ENCODE assay signal across 34 cellular contexts in the genomic region with DNA sequence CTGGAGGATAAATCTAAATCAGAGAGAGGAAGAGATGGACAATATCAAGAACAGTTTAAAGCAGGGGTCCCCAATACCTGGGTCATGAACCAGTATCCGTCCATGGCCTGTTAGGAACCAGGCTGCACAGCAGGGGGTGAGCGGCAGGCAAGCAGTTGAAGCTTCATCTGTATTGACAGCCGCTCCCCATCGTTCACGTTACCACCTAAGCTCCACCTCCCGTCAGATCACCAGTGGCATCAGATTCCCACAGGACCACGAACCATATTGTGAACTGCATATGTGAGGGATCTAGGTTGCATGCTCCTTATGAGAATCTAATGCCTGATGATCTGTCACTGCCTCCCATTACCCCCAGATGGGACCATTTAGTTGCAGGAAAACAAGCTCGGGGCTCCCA.
"Had no signal": no experiment of that assay in that cellular context is flagged by ENCODE, and none has a peak within 500 bp of the region (broad histone marks: within the 10 kb centered on the region; RNA-seq: fewer than 3 reads in every experiment).

No MANE protein-coding gene starts in this region.

- H3K9me3 Mint-ChIP-seq: activated CD4-positive, alpha-beta T cell treated with anti-CD3 and anti-CD28 coated beads, Interleukin-2, amount 10 ng/mL, durations not matched to agents 7 days and 5 days; central memory CD8-positive, alpha-beta T cell; dendritic cell treated with granulocyte-macrophage colony-stimulating factor and Interleukin-4, amounts not matched to agents 40 ng/mL and 50 ng/mL, for 4 days; T-helper 2 cell treated with Interferon-gamma antibody and Interleukin-4, amounts not matched to agents 5 μg/mL and 100 μg/mL, for 36 hours had no signal

- H3K4me3 ChIP-seq: coronary artery, dorsolateral prefrontal cortex, esophagus muscularis mucosa, gastrocnemius medialis, heart left ventricle had no signal

- H3K4me1 ChIP-seq: esophagus muscularis mucosa, foreskin keratinocyte, gastrocnemius medialis, heart left ventricle had no signal

- FAIRE-seq: astrocyte, bronchial epithelial cell had no signal

- DNase-seq: activated CD4-positive, alpha-beta T cell treated with anti-CD3 and anti-CD28 coated beads for 36 hours; activated CD4-positive, alpha-beta T cell treated with anti-CD3 and anti-CD28 coated beads, Interleukin-2, amount 10 ng/mL, durations not matched to agents 7 days and 5 days; activated CD4-positive, alpha-beta T cell treated with anti-CD3 and anti-CD28 coated beads, Interleukin-2, amount 50 U/mL, for 48 hours; activated CD4-positive, CD25-positive, alpha-beta regulatory T cell; activated CD4-positive, CD25-positive, alpha-beta regulatory T cell treated with anti-CD3 and anti-CD28 coated beads, Interleukin-2, amount 50 U/mL, for 72 hours; activated CD8-positive, alpha-beta memory T cell treated with anti-CD3 and anti-CD28 coated beads, Interleukin-2, amount 10 ng/mL, durations not matched to agents 7 days and 5 days; activated CD8-positive, alpha-beta memory T cell treated with anti-CD3 and anti-CD28 coated beads, Interleukin-2, amount 50 U/mL, for 4 hours; activated CD8-positive, alpha-beta T cell treated with anti-CD3 and anti-CD28 coated beads, Interleukin-2, amount 10 ng/mL, durations not matched to agents 7 days and 5 days; activated effector memory CD4-positive, alpha-beta T cell treated with Interleukin-2 at 50 U/mL for 16 hours; activated gamma-delta T cell treated with Interleukin-2 at 50 U/mL for 16 hours; activated naive CD4-positive, alpha-beta T cell treated with anti-CD3 and anti-CD28 coated beads, Interleukin-2, amount 50 U/mL, for 16 hours; activated naive CD4-positive, alpha-beta T cell treated with Interleukin-2 at 50 U/mL for 16 hours; activated T-cell treated with anti-CD3 and anti-CD28 coated beads, Interleukin-2, amount 50 U/mL, for 1 hour; amniotic stem cell; anterior cingulate cortex; brain microvascular endothelial cell; dorsolateral prefrontal cortex; effector memory CD4-positive, alpha-beta T cell; erythroblast; foreskin keratinocyte; gastrocnemius medialis; glutamatergic neuron; heart left ventricle; T-helper 17 cell; T1000; WERI-Rb-1 had no signal

- H3K36me3 ChIP-seq: brain microvascular endothelial cell, esophagus muscularis mucosa, gastrocnemius medialis, heart left ventricle had no signal

- H3K4me3 Mint-ChIP-seq: activated CD4-positive, alpha-beta T cell treated with anti-CD3 and anti-CD28 coated beads for 36 hours; activated CD4-positive, alpha-beta T cell treated with anti-CD3 and anti-CD28 coated beads, Interleukin-2, amount 10 ng/mL, durations not matched to agents 7 days and 5 days; activated CD8-positive, alpha-beta memory T cell treated with anti-CD3 and anti-CD28 coated beads, Interleukin-2, amount 10 ng/mL, durations not matched to agents 7 days and 5 days; activated CD8-positive, alpha-beta T cell treated with anti-CD3 and anti-CD28 coated beads, Interleukin-2, amount 10 ng/mL, durations not matched to agents 7 days and 5 days; activated naive CD8-positive, alpha-beta T cell; central memory CD8-positive, alpha-beta T cell; dendritic cell treated with granulocyte-macrophage colony-stimulating factor and Interleukin-4, amounts not matched to agents 40 ng/mL and 50 ng/mL, for 4 days; T-helper 17 cell; T-helper 2 cell treated with Interferon-gamma antibody and Interleukin-4, amounts not matched to agents 5 μg/mL and 100 μg/mL, for 36 hours had no signal

- H3K27ac ChIP-seq: brain microvascular endothelial cell, coronary artery, dorsolateral prefrontal cortex, esophagus muscularis mucosa, foreskin keratinocyte, gastrocnemius medialis, heart left ventricle, WERI-Rb-1 had no signal

- H3K27ac Mint-ChIP-seq: activated CD4-positive, alpha-beta T cell treated with anti-CD3 and anti-CD28 coated beads for 36 hours; activated CD4-positive, alpha-beta T cell treated with anti-CD3 and anti-CD28 coated beads, Interleukin-2, amount 10 ng/mL, durations not matched to agents 7 days and 5 days; activated CD8-positive, alpha-beta memory T cell treated with anti-CD3 and anti-CD28 coated beads, Interleukin-2, amount 10 ng/mL, durations not matched to agents 7 days and 5 days; activated CD8-positive, alpha-beta T cell treated with anti-CD3 and anti-CD28 coated beads, Interleukin-2, amount 10 ng/mL, durations not matched to agents 7 days and 5 days; activated naive CD8-positive, alpha-beta T cell; dendritic cell treated with granulocyte-macrophage colony-stimulating factor and Interleukin-4, amounts not matched to agents 40 ng/mL and 50 ng/mL, for 4 days; T-helper 17 cell; T-helper 2 cell treated with Interferon-gamma antibody and Interleukin-4, amounts not matched to agents 5 μg/mL and 100 μg/mL, for 36 hours had no signal

- H3K27me3 Mint-ChIP-seq: activated CD4-positive, alpha-beta T cell treated with anti-CD3 and anti-CD28 coated beads for 36 hours; activated CD4-positive, alpha-beta T cell treated with anti-CD3 and anti-CD28 coated beads, Interleukin-2, amount 10 ng/mL, durations not matched to agents 7 days and 5 days; activated CD8-positive, alpha-beta memory T cell treated with anti-CD3 and anti-CD28 coated beads, Interleukin-2, amount 10 ng/mL, durations not matched to agents 7 days and 5 days; activated naive CD8-positive, alpha-beta T cell; central memory CD8-positive, alpha-beta T cell; dendritic cell treated with granulocyte-macrophage colony-stimulating factor and Interleukin-4, amounts not matched to agents 40 ng/mL and 50 ng/mL, for 4 days; T-helper 17 cell had no signal

- H3K9me3 ChIP-seq: esophagus muscularis mucosa, gastrocnemius medialis had no signal

- ATAC-seq: activated CD4-positive, alpha-beta T cell treated with anti-CD3 and anti-CD28 coated beads for 36 hours; activated CD8-positive, alpha-beta memory T cell treated with anti-CD3 and anti-CD28 coated beads, Interleukin-2, amount 10 ng/mL, durations not matched to agents 7 days and 5 days; activated CD8-positive, alpha-beta T cell treated with anti-CD3 and anti-CD28 coated beads, Interleukin-2, amount 10 ng/mL, durations not matched to agents 7 days and 5 days; foreskin keratinocyte; gastrocnemius medialis; heart left ventricle; T-helper 17 cell had no signal

- H3K36me3 Mint-ChIP-seq: activated CD8-positive, alpha-beta memory T cell treated with anti-CD3 and anti-CD28 coated beads, Interleukin-2, amount 10 ng/mL, durations not matched to agents 7 days and 5 days had no signal
